In the genomic region with DNA sequence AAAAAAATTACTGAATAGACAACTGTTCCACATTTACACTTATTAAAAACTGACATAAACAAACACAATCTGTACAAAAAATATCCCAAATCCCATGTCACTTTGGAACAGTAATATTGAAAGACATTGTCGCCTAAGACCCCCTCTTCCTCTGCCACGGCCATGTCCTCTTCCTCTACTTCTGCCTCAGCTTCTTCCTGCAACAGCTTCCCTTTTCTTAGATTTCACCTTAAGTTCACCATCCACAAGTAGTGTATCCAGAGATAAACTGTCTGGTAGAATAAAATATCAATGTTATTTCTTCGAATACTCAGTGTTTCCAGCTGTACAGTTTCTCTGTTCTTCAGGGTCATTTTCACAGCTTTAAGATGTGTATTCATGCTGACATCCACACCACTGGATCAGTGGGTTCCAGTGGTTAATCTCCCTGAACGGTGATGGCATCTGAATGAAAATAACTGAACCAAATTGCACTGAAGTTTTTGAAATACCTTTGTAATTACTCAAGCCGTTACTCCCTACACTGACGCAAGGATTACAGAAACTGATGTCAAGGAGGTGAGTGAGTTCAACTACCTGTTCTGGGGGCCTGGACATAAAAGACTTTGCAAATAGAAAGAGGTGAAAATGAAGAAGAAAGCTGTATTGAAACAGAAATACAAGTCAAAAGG, we compare ENCODE assay signal across 19 cellular contexts.
A peak's percentile ranks its signal among the peaks of the same experiment; 100 is the strongest.
DNase-seq lines count a peak whose midpoint lies in the region; TF ChIP-seq lines count a peak whose summit lies in the region.
"Had no signal": no experiment of that assay in that cellular context is flagged by ENCODE, and none has a peak within 500 bp of the region (broad histone marks: within the 10 kb centered on the region; RNA-seq: fewer than 3 reads in every experiment).

No MANE protein-coding gene starts in this region.

- TF ChIP-seq CTCF in AG04450 (IDR thresholded peaks at IDR 0.05; ENCODE audit: low read depth, low read length) = no peak
- TF ChIP-seq CTCF in chondrocyte (IDR thresholded peaks at IDR 0.05) = no peak
- no peak for TF ChIP-seq CTCF in hepatocyte (IDR thresholded peaks at IDR 0.05; ENCODE audit: poor library complexity)
- TF ChIP-seq CTCF in GM10248 (IDR thresholded peaks at IDR 0.05; ENCODE audit: control extremely low read depth, extremely low read depth, low read depth, missing control alignments) = no peak

- H3K18ac ChIP-seq in mesendoderm (ENCODE audit: low read length) = no peak overlapping the region

- peak; percentile 24 for DNase-seq in AG04450 (ENCODE audit: low read depth, low spot score)
- peak; percentile 95 for DNase-seq in NCI-H226
- no peak for DNase-seq in chondrocyte (ENCODE audit: low spot score)
- DNase-seq in mesendoderm = peak; percentile 63
- DNase-seq in NAMALWA (ENCODE audit: low spot score) = no peak
- DNase-seq in hepatocyte (ENCODE audit: low spot score) = no peak
- DNase-seq in AG20443 (ENCODE audit: low spot score) = no peak
- DNase-seq in GM10248 (ENCODE audit: extremely low spot score) = no peak
- DNase-seq: AML-193, colonic mucosa, gastrocnemius medialis, left colon, MV-4-11, NCI-H524 had no signal

- H3K4me1 ChIP-seq in mesendoderm (ENCODE audit: control insufficient read depth, low read depth, low read length) (no peaks in the 10 kb centered on the region), hepatocyte (ENCODE audit: insufficient read depth) (no peaks in the 10 kb centered on the region)
- H3K4me1 ChIP-seq: colonic mucosa, gastrocnemius medialis, vagina had no signal

- no peaks in the 10 kb centered on the region for H3K9me3 ChIP-seq in AG04450 (ENCODE audit: control insufficient read depth, insufficient read depth, low read length)
- H3K9me3 ChIP-seq in hepatocyte (ENCODE audit: low read depth) = no peaks in the 10 kb centered on the region
- H3K9me3 ChIP-seq: colonic mucosa, gastrocnemius medialis, vagina had no signal

- no peaks in the 10 kb centered on the region for H3K79me1 ChIP-seq in mesendoderm (ENCODE audit: low read length)

- POLR2A ChIA-PET in AG04450 (lab: Yijun Ruan, JAX) = no interaction called here
- POLR2A ChIA-PET in GM10248 (lab: Yijun Ruan, JAX) = no interaction called here

- H3K4me3 ChIP-seq in AG04450 (ENCODE audit: low read depth, low read length) (no peak overlapping the region), mesendoderm (ENCODE audit: low read length) (no peak overlapping the region), hepatocyte (no peak overlapping the region)
- H3K4me3 ChIP-seq: colonic mucosa, gastrocnemius medialis, GM12878, vagina had no signal

- H3K23ac ChIP-seq in mesendoderm (ENCODE audit: low read length) = no peak overlapping the region

- H3K79me2 ChIP-seq in mesendoderm (ENCODE audit: control insufficient read depth, insufficient read depth, low read length) = no peaks in the 10 kb centered on the region
- no peaks in the 10 kb centered on the region for H3K79me2 ChIP-seq in hepatocyte

- H4K5ac ChIP-seq in mesendoderm (ENCODE audit: low read length) = no peak overlapping the region

- no peak overlapping the region for H3K4me3 Mint-ChIP-seq in chondrocyte (ENCODE audit: unreplicated experiment)
- H3K4me3 Mint-ChIP-seq: activated naive CD4-positive, alpha-beta T cell treated with anti-CD3 and anti-CD28 coated beads, Interleukin-2, amount 50 U/mL, for 24 hours; neural crest cell had no signal

- no peaks in the 10 kb centered on the region for H3K27me3 Mint-ChIP-seq in chondrocyte (ENCODE audit: low read depth)

- H3K36me3 Mint-ChIP-seq in chondrocyte (ENCODE audit: low read depth) = no peaks in the 10 kb centered on the region
- H3K36me3 Mint-ChIP-seq: activated naive CD4-positive, alpha-beta T cell treated with anti-CD3 and anti-CD28 coated beads, Interleukin-2, amount 50 U/mL, for 24 hours had no signal

- no peak overlapping the region for H2BK15ac ChIP-seq in mesendoderm (replicated peaks; ENCODE audit: low read depth)

- no peaks in the 10 kb centered on the region for H3K9me2 ChIP-seq in hepatocyte (replicated peaks; ENCODE audit: insufficient read depth)

- no peak overlapping the region for H2BK5ac ChIP-seq in mesendoderm (ENCODE audit: low read length)

- no peak overlapping the region for H3K27ac ChIP-seq in AG04450 (ENCODE audit: low read depth, low read length)
- no peak overlapping the region for H3K27ac ChIP-seq in mesendoderm (ENCODE audit: low read depth, low read length)
- no peak overlapping the region for H3K27ac ChIP-seq in hepatocyte
- H3K27ac ChIP-seq: colonic mucosa, gastrocnemius medialis, HL-60, vagina had no signal

- no peaks in the 10 kb centered on the region for H3K36me3 ChIP-seq in mesendoderm (ENCODE audit: control insufficient read depth, insufficient read depth, low read length)
- no peaks in the 10 kb centered on the region for H3K36me3 ChIP-seq in hepatocyte (replicated peaks; ENCODE audit: insufficient read depth, low read depth)
- H3K36me3 ChIP-seq: colonic mucosa, gastrocnemius medialis, vagina had no signal

- H3K56ac ChIP-seq in mesendoderm (ENCODE audit: low read length) = no peak overlapping the region

- no peak overlapping the region for H2BK120ac ChIP-seq in mesendoderm (ENCODE audit: low read depth, low read length)

- H4K20me1 ChIP-seq in hepatocyte (ENCODE audit: insufficient read depth, poor library complexity, severe bottlenecking) = no peaks in the 10 kb centered on the region

- H3K9me3 Mint-ChIP-seq in chondrocyte (ENCODE audit: low read depth) = no peaks in the 10 kb centered on the region
- H3K9me3 Mint-ChIP-seq: activated naive CD4-positive, alpha-beta T cell treated with anti-CD3 and anti-CD28 coated beads, Interleukin-2, amount 50 U/mL, for 24 hours; neural crest cell had no signal

- CTCF ChIA-PET in AG04450 (lab: Charles Lee) (no interaction called here), GM10248 (lab: Yijun Ruan, JAX) (interaction anchor here (0.9 kb wide), 1 partner anchor 28 kb away, joined by 4 read pairs; no protein-coding TSS in a partner anchor)

- H3K4me2 ChIP-seq in mesendoderm (ENCODE audit: low read length) (no peak overlapping the region), hepatocyte (no peak overlapping the region)

- WGBS in mesendoderm (ENCODE audit: extremely low coverage, insufficient coverage, low lambda C conversion rate) = no CpG with 5 or more reads among the region's 6 CpGs
- WGBS in hepatocyte (ENCODE audit: low lambda C conversion rate, missing lambda C conversion rate) = 59% methylated on average over 6 of the region's 6 CpGs

- peak overlapping the region; percentile 73 for H3K27ac Mint-ChIP-seq in chondrocyte (ENCODE audit: unreplicated experiment)
- H3K27ac Mint-ChIP-seq: activated naive CD4-positive, alpha-beta T cell treated with anti-CD3 and anti-CD28 coated beads, Interleukin-2, amount 50 U/mL, for 24 hours had no signal

- no peak overlapping the region for H3K9ac ChIP-seq in mesendoderm (ENCODE audit: low read length)

- H3K27me3 ChIP-seq in AG04450 (ENCODE audit: control insufficient read depth, insufficient read depth, low read length) (no peaks in the 10 kb centered on the region), mesendoderm (ENCODE audit: insufficient read depth, low read length, poor library complexity) (no peaks in the 10 kb centered on the region), hepatocyte (no peaks in the 10 kb centered on the region)
- H3K27me3 ChIP-seq: colonic mucosa, gastrocnemius medialis, vagina had no signal

- peaks cover 55% of the 10 kb centered on the region for H3K4me1 Mint-ChIP-seq in chondrocyte (ENCODE audit: low read depth)
- H3K4me1 Mint-ChIP-seq: activated naive CD4-positive, alpha-beta T cell treated with anti-CD3 and anti-CD28 coated beads, Interleukin-2, amount 50 U/mL, for 24 hours; neural crest cell had no signal

- no peak overlapping the region for H2AFZ ChIP-seq in hepatocyte

- H4K8ac ChIP-seq in mesendoderm (ENCODE audit: low read depth, low read length) = no peak overlapping the region

- H2AK5ac ChIP-seq in mesendoderm (ENCODE audit: low read length) = no peak overlapping the region

- H3K4ac ChIP-seq in mesendoderm (ENCODE audit: low read depth, low read length) = no peak overlapping the region

Comparison
In these comparisons a context has a peak if more than half of its experiments do, and no peak if none do; other contexts are left out.
1. DNase-seq: peak in AG04450 (single experiment), NCI-H226 (single experiment) and mesendoderm (single experiment); none in chondrocyte (single experiment), NAMALWA (single experiment), hepatocyte (single experiment), AG20443 (single experiment) and GM10248 (single experiment).